In genomic region chr20:34923414-34923813, GRCh38 we compare ENCODE assay signal across 1 cellular context.
TF ChIP-seq lines count a peak whose summit lies in the region.

No MANE protein-coding gene starts in this region.

TF ChIP-seq in liver, 16 proteins besides CTCF, POLR2A, EP300 and RAD21:
- TF ChIP-seq HNF4G (IDR thresholded peaks at IDR 0.05), result no peak
- TF ChIP-seq YY1 (IDR thresholded peaks at IDR 0.05), result no peak
- no peak for TF ChIP-seq RXRA (IDR thresholded peaks at IDR 0.05)
- TF ChIP-seq TAF1 (conservative IDR thresholded peaks at IDR 0.05), result no peak
- no peak for TF ChIP-seq EGR1 (IDR thresholded peaks at IDR 0.05; ENCODE audit: low read depth in 2 of 2)
- TF ChIP-seq GABPA (IDR thresholded peaks at IDR 0.05 in 1 of 2, conservative IDR thresholded peaks at IDR 0.05 in 1 of 2), result no peak
- TF ChIP-seq FOXA2 (IDR thresholded peaks at IDR 0.05), result no peak
- no peak for TF ChIP-seq MAX (IDR thresholded peaks at IDR 0.05)
- no peak for TF ChIP-seq JUND (IDR thresholded peaks at IDR 0.05)
- TF ChIP-seq REST (IDR thresholded peaks at IDR 0.05), result no peak
- TF ChIP-seq NR2F2 (IDR thresholded peaks at IDR 0.05), result no peak
- no peak for TF ChIP-seq ZBTB33 (IDR thresholded peaks at IDR 0.05)
- TF ChIP-seq ATF3 (IDR thresholded peaks at IDR 0.05), result no peak
- no peak for TF ChIP-seq HNF4A (conservative IDR thresholded peaks at IDR 0.05)
- no peak for TF ChIP-seq FOXA1 (IDR thresholded peaks at IDR 0.05)
- no peak for TF ChIP-seq SP1 (IDR thresholded peaks at IDR 0.05)
